ENCODE assay signal across 26 cellular contexts in genomic region chr12:10197879-10198278, GRCh38. TPM values are rescaled to one million over a fixed set of nuclear protein-coding genes. Genes with fewer than 3 reads are reported as not detected.
"Had no signal": no experiment of that assay in that cellular context is flagged by ENCODE, and none has a peak within 500 bp of the region (broad histone marks: within the 10 kb centered on the region; RNA-seq: fewer than 3 reads in every experiment).

No MANE protein-coding gene starts in this region.

- H3K36me3 Mint-ChIP-seq: memory B cell; mesothelial cell of epicardium; stimulated activated memory B cell treated with anti-CD40 and anti-IgM and Interleukin-4, amounts not matched to agents 10 μg/mL and 1 μg/mL and 100 μg/mL, for 72 hours had no signal

- H3K36me3 ChIP-seq: colonic mucosa, heart right ventricle, left ventricle myocardium inferior, lower lobe of right lung, prostate gland, right lobe of liver, tibial artery, upper lobe of left lung, vagina had no signal

- DNase-seq: colonic mucosa; effector CD8-positive, alpha-beta T cell; heart right ventricle; kidney; left cardiac atrium; left ventricle myocardium inferior; lower lobe of right lung; nephron progenitor cell; right lobe of liver; stimulated activated CD4-positive, alpha-beta T cell treated with anti-CD3 and anti-CD28 coated beads, Interleukin-4, amount 100 ng/mL, for 1 hour; stimulated activated CD8-positive, alpha-beta memory T cell treated with anti-CD3 and anti-CD28 coated beads, Interleukin-4, amount 100 ng/mL, for 48 hours; tibial artery; upper lobe of left lung had no signal

- H3K4me3 ChIP-seq: colonic mucosa, heart right ventricle, left ventricle myocardium inferior, lower lobe of right lung, prostate gland, right lobe of liver, tibial artery, upper lobe of left lung, vagina had no signal

- FAIRE-seq: endometrium, frontal cortex, kidney had no signal

- H3K27ac ChIP-seq: colonic mucosa, heart right ventricle, left ventricle myocardium inferior, lower lobe of right lung, parathyroid adenoma, prostate gland, right lobe of liver, tibial artery, upper lobe of left lung, vagina had no signal

- H3K27me3 ChIP-seq: colonic mucosa, right lobe of liver, tibial artery, upper lobe of left lung, vagina had no signal

- H3K27ac Mint-ChIP-seq: memory B cell; mesothelial cell of epicardium; nephron progenitor cell; stimulated activated memory B cell treated with anti-CD40 and anti-IgM and Interleukin-4, amounts not matched to agents 10 μg/mL and 1 μg/mL and 100 μg/mL, for 72 hours; stimulated activated naive CD8-positive, alpha-beta T cell treated with anti-CD3 and anti-CD28 coated beads, Interleukin-15, Interleukin-2, amounts not matched to agents 100 ng/mL and 50 ng/mL, for 24 hours had no signal

- H3K9me3 Mint-ChIP-seq: memory B cell; mesothelial cell of epicardium; stimulated activated memory B cell treated with anti-CD40 and anti-IgM and Interleukin-4, amounts not matched to agents 10 μg/mL and 1 μg/mL and 100 μg/mL, for 72 hours; stimulated activated naive CD8-positive, alpha-beta T cell treated with anti-CD3 and anti-CD28 coated beads, Interleukin-15, Interleukin-2, amounts not matched to agents 100 ng/mL and 50 ng/mL, for 24 hours had no signal

- H3K4me3 Mint-ChIP-seq: memory B cell; mesothelial cell of epicardium; nephron progenitor cell; stimulated activated memory B cell treated with anti-CD40 and anti-IgM and Interleukin-4, amounts not matched to agents 10 μg/mL and 1 μg/mL and 100 μg/mL, for 72 hours; stimulated activated naive CD8-positive, alpha-beta T cell treated with anti-CD3 and anti-CD28 coated beads, Interleukin-15, Interleukin-2, amounts not matched to agents 100 ng/mL and 50 ng/mL, for 24 hours had no signal

- H3K4me1 Mint-ChIP-seq: mesothelial cell of epicardium, nephron progenitor cell had no signal

RNA-seq across cellular contexts. Expression of gene TMEM52B, which starts 19.0 kb away (rescaled TPM):
- total RNA-seq: colonic mucosa, dermis microvascular lymphatic vessel endothelial cell, esophagus mucosa, frontal cortex, glomerular endothelial cell, heart right ventricle, left cardiac atrium, left ventricle myocardium inferior, myocyte, vagina had no signal

RNA-seq across cellular contexts. Expression of gene OLR1, which starts 25.9 kb away (rescaled TPM):
- total RNA-seq: dermis microvascular lymphatic vessel endothelial cell, myocyte, vagina had no signal
